In genomic region chr20:10622657-10623418, GRCh38 we compare ENCODE assay signal across 1 cellular context.
TF ChIP-seq lines count a peak whose summit lies in the region.

No MANE protein-coding gene starts in this region.

TF ChIP-seq in SK-N-SH treated with all-trans-retinoic acid at 6 μM for 48 hours, 23 proteins besides CTCF, POLR2A, EP300 and RAD21 (continued from another document):
- TF ChIP-seq CSDC2 (CRISPR knock-in tag; IDR thresholded peaks at IDR 0.05) = no peak
